ENCODE assay signal across 1 cellular context in genomic region chr17:48575066-48575582, GRCh38.
TF ChIP-seq lines count a peak whose summit lies in the region.

No MANE protein-coding gene starts in this region.

TF ChIP-seq in HEK293, 187 proteins besides CTCF, POLR2A, EP300 and RAD21 (continued from another document):
- no peak for TF ChIP-seq ZNF692 (tag by site-specific recombination; IDR thresholded peaks at IDR 0.05)
- no peak; the same call in 1 of the 2 replicates for TF ChIP-seq TRIM28 (IDR thresholded peaks at IDR 0.05; ENCODE audit: borderline replicate concordance, low read length)
- no peak; the same call in 1 of the 2 replicates for TF ChIP-seq MZF1 (tag by site-specific recombination; IDR thresholded peaks at IDR 0.05; ENCODE audit: borderline replicate concordance)
- no peak for TF ChIP-seq HOXA7 (CRISPR knock-in tag; IDR thresholded peaks at IDR 0.05; ENCODE audit: borderline replicate concordance)
- no peak for TF ChIP-seq ZFP3 (tag by site-specific recombination; IDR thresholded peaks at IDR 0.05; ENCODE audit: low read depth)
- no peak for TF ChIP-seq SCRT1 (tag by site-specific recombination; IDR thresholded peaks at IDR 0.05; ENCODE audit: borderline replicate concordance)
- TF ChIP-seq ZNF169 (tag by site-specific recombination; IDR thresholded peaks at IDR 0.05), result no peak
- no peak for TF ChIP-seq ZNF521 (tag by site-specific recombination; IDR thresholded peaks at IDR 0.05)
- TF ChIP-seq ZFP37 (tag by site-specific recombination; IDR thresholded peaks at IDR 0.05), result no peak
- TF ChIP-seq ZNF776 (tag by site-specific recombination; IDR thresholded peaks at IDR 0.05; ENCODE audit: borderline replicate concordance), result no peak
- no peak for TF ChIP-seq ZNF530 (tag by site-specific recombination; IDR thresholded peaks at IDR 0.05; ENCODE audit: low read depth)
- no peak for TF ChIP-seq ZNF560 (tag by site-specific recombination; IDR thresholded peaks at IDR 0.05; ENCODE audit: borderline replicate concordance)
- no peak for TF ChIP-seq ZNF654 (tag by site-specific recombination; IDR thresholded peaks at IDR 0.05; ENCODE audit: low read depth)
- TF ChIP-seq ZNF404 (tag by site-specific recombination; IDR thresholded peaks at IDR 0.05), result no peak
- no peak for TF ChIP-seq ZNF513 (tag by site-specific recombination; IDR thresholded peaks at IDR 0.05)
- no peak for TF ChIP-seq ZNF175 (tag by site-specific recombination; IDR thresholded peaks at IDR 0.05)
- TF ChIP-seq ZNF354C (tag by site-specific recombination; IDR thresholded peaks at IDR 0.05; ENCODE audit: borderline replicate concordance, low read depth), result no peak
- 0 out of 2 replicates have a peak, but pooled peaks have one; percentile 10 for TF ChIP-seq ZNF558 (tag by site-specific recombination; IDR thresholded peaks at IDR 0.05)
- TF ChIP-seq ZSCAN18 (tag by site-specific recombination; IDR thresholded peaks at IDR 0.05), result no peak
- no peak for TF ChIP-seq ZNF214 (tag by site-specific recombination; IDR thresholded peaks at IDR 0.05; ENCODE audit: borderline replicate concordance)
- peak; percentile 82 for TF ChIP-seq ZBTB20 (tag by site-specific recombination; IDR thresholded peaks at IDR 0.05)
- no peak for TF ChIP-seq ZNF157 (tag by site-specific recombination; IDR thresholded peaks at IDR 0.05)
- TF ChIP-seq ZNF777 (tag by site-specific recombination; IDR thresholded peaks at IDR 0.05; ENCODE audit: borderline replicate concordance), result no peak
- 0 out of 2 replicates have a peak, but pooled peaks have one; percentile 78 for TF ChIP-seq ZNF488 (tag by site-specific recombination; IDR thresholded peaks at IDR 0.05)
- TF ChIP-seq ZNF623 (tag by site-specific recombination; IDR thresholded peaks at IDR 0.05), result no peak
- TF ChIP-seq ZNF76 (tag by site-specific recombination; IDR thresholded peaks at IDR 0.05; ENCODE audit: borderline replicate concordance, low read depth), result peak; percentile 35; the same call in 1 of the 2 replicates
- TF ChIP-seq ZNF610 (tag by site-specific recombination; IDR thresholded peaks at IDR 0.05; ENCODE audit: borderline replicate concordance), result no peak
- no peak for TF ChIP-seq ZNF121 (tag by site-specific recombination; IDR thresholded peaks at IDR 0.05)
- TF ChIP-seq ZNF341 (tag by site-specific recombination; IDR thresholded peaks at IDR 0.05; ENCODE audit: low read depth), result peak; percentile 50; the same call in 1 of the 2 replicates
- no peak for TF ChIP-seq ZNF174 (tag by site-specific recombination; IDR thresholded peaks at IDR 0.05)
- peak; percentile 95 for TF ChIP-seq KLF1 (tag by site-specific recombination; IDR thresholded peaks at IDR 0.05)
- TF ChIP-seq ZNF248 (tag by site-specific recombination; IDR thresholded peaks at IDR 0.05), result no peak
- TF ChIP-seq ZNF792 (tag by site-specific recombination; IDR thresholded peaks at IDR 0.05), result no peak
- TF ChIP-seq ZBTB21 (tag by site-specific recombination; IDR thresholded peaks at IDR 0.05), result 0 out of 2 replicates have a peak, but pooled peaks have one; percentile 9
- no peak for TF ChIP-seq HOXC10 (CRISPR knock-in tag; IDR thresholded peaks at IDR 0.05)
- TF ChIP-seq ZNF596 (tag by site-specific recombination; IDR thresholded peaks at IDR 0.05), result peak; percentile 59; the same call in 1 of the 2 replicates
- no peak for TF ChIP-seq YY2 (tag by site-specific recombination; IDR thresholded peaks at IDR 0.05)
- TF ChIP-seq ZNF132 (tag by site-specific recombination; IDR thresholded peaks at IDR 0.05; ENCODE audit: borderline replicate concordance), result no peak
- TF ChIP-seq ZNF114 (tag by site-specific recombination; IDR thresholded peaks at IDR 0.05), result no peak
- peak; percentile 81 for TF ChIP-seq ZBTB8A (tag by site-specific recombination; IDR thresholded peaks at IDR 0.05)
- TF ChIP-seq WT1 (tag by site-specific recombination; IDR thresholded peaks at IDR 0.05), result peak; percentile 94
- no peak for TF ChIP-seq ZSCAN4 (tag by site-specific recombination; IDR thresholded peaks at IDR 0.05)
- peak; percentile 85; the same call in 1 of the 2 replicates for TF ChIP-seq KLF7 (tag by site-specific recombination; IDR thresholded peaks at IDR 0.05; ENCODE audit: borderline replicate concordance)
- TF ChIP-seq ZNF571 (tag by site-specific recombination; IDR thresholded peaks at IDR 0.05), result no peak
- TF ChIP-seq ZNF518A (tag by site-specific recombination; conservative IDR thresholded peaks at IDR 0.05; ENCODE audit: low read depth), result no peak
- TF ChIP-seq ZNF274 (IDR thresholded peaks at IDR 0.05; ENCODE audit: low read length), result no peak
- TF ChIP-seq ZNF274 (tag by site-specific recombination; IDR thresholded peaks at IDR 0.05; ENCODE audit: borderline replicate concordance), result no peak
- no peak for TF ChIP-seq ZNF626 (tag by site-specific recombination; IDR thresholded peaks at IDR 0.05)
- no peak for TF ChIP-seq ZNF26 (tag by site-specific recombination; IDR thresholded peaks at IDR 0.05)
- no peak for TF ChIP-seq PBX3 (CRISPR knock-in tag; IDR thresholded peaks at IDR 0.05)
- TF ChIP-seq ZNF324 (tag by site-specific recombination; IDR thresholded peaks at IDR 0.05), result no peak
- no peak for TF ChIP-seq ZNF548 (tag by site-specific recombination; IDR thresholded peaks at IDR 0.05)
